1 cellular context compared by ENCODE assay signal in genomic region chr11:35663408-35663702, GRCh38.
TF ChIP-seq lines count a peak whose summit lies in the region.

No MANE protein-coding gene starts in this region.

TF ChIP-seq in K562, 482 proteins besides CTCF, POLR2A, EP300 and RAD21 (continued from another document and continues in another):
- TF ChIP-seq, protein P1, sequence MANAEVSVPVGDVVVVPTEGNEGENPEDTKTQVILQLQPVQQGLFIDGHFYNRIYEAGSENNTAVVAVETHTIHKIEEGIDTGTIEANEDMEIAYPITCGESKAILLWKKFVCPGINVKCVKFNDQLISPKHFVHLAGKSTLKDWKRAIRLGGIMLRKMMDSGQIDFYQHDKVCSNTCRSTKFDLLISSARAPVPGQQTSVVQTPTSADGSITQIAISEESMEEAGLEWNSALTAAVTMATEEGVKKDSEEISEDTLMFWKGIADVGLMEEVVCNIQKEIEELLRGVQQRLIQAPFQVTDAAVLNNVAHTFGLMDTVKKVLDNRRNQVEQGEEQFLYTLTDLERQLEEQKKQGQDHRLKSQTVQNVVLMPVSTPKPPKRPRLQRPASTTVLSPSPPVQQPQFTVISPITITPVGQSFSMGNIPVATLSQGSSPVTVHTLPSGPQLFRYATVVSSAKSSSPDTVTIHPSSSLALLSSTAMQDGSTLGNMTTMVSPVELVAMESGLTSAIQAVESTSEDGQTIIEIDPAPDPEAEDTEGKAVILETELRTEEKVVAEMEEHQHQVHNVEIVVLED (CRISPR knock-in tag; IDR thresholded peaks at IDR 0.05), result no peak
- TF ChIP-seq POLR2B (IDR thresholded peaks at IDR 0.05; ENCODE audit: low read depth, partially characterized antibody) (no peak), ILK (tag; IDR thresholded peaks at IDR 0.05; ENCODE audit: borderline replicate concordance, low read depth) (no peak), NCOA2 (IDR thresholded peaks at IDR 0.05; ENCODE audit: partially characterized antibody in 2 of 2) (no peak), CREB5 (CRISPR knock-in tag; IDR thresholded peaks at IDR 0.05) (no peak), RB1 (IDR thresholded peaks at IDR 0.05; ENCODE audit: low read depth) (no peak), ZNF699 (CRISPR knock-in tag; IDR thresholded peaks at IDR 0.05; ENCODE audit: insufficient replicate concordance) (no peak), SNAPC5 (CRISPR knock-in tag; IDR thresholded peaks at IDR 0.05) (no peak), CBX1 (IDR thresholded peaks at IDR 0.05; ENCODE audit: low read depth) (no peak), ZBTB1 (CRISPR knock-in tag; IDR thresholded peaks at IDR 0.05; ENCODE audit: borderline replicate concordance, low read depth) (no peak), ZFX (CRISPR knock-in tag; IDR thresholded peaks at IDR 0.05) (no peak), ZNF740 (CRISPR knock-in tag; IDR thresholded peaks at IDR 0.05) (no peak), ZNF740 (tag; IDR thresholded peaks at IDR 0.05) (no peak), ZNF511 (CRISPR knock-in tag; IDR thresholded peaks at IDR 0.05) (no peak), HDAC2 (IDR thresholded peaks at IDR 0.05) (peak; percentile 78; the same call in 1 of the 2 replicates), COPS2 (conservative IDR thresholded peaks at IDR 0.05) (no peak), SP2 (IDR thresholded peaks at IDR 0.05; ENCODE audit: extremely low read depth, low read depth, low read length, poor library complexity, severe bottlenecking) (no peak), SRSF3 (IDR thresholded peaks at IDR 0.05; ENCODE audit: insufficient read depth, low read length) (no peak), CTCFL (IDR thresholded peaks at IDR 0.05; ENCODE audit: borderline replicate concordance, insufficient read depth, low read depth, low read length, poor library complexity, severe bottlenecking) (no peak), ZNF146 (CRISPR knock-in tag; IDR thresholded peaks at IDR 0.05; ENCODE audit: unreplicated experiment) (no peak), CHAMP1 (IDR thresholded peaks at IDR 0.05) (no peak), TGIF2 (CRISPR knock-in tag; IDR thresholded peaks at IDR 0.05) (no peak), ZNF41 (CRISPR knock-in tag; conservative IDR thresholded peaks at IDR 0.05) (no peak), CTBP1 (IDR thresholded peaks at IDR 0.05; ENCODE audit: borderline replicate concordance) (no peak), ZNF431 (CRISPR knock-in tag; IDR thresholded peaks at IDR 0.05) (no peak), CHD2 (IDR thresholded peaks at IDR 0.05; ENCODE audit: low read depth, low read length) (no peak), KLF10 (CRISPR knock-in tag; IDR thresholded peaks at IDR 0.05) (no peak), TAF7 (tag; IDR thresholded peaks at IDR 0.05) (no peak; the same call in 1 of the 2 replicates), SMARCA4 (IDR thresholded peaks at IDR 0.05) (no peak; the same call in 1 of the 2 replicates), ZNF212 (CRISPR knock-in tag; IDR thresholded peaks at IDR 0.05) (no peak), TOE1 (IDR thresholded peaks at IDR 0.05; ENCODE audit: borderline replicate concordance) (no peak; the same call in 1 of the 2 replicates), TOE1 (CRISPR knock-in tag; IDR thresholded peaks at IDR 0.05; ENCODE audit: borderline replicate concordance, low read depth) (no peak), HDAC1 (IDR thresholded peaks at IDR 0.05) (peak in 1 of 2 experiments; percentile 36; a peak in 2 of 4 replicates), XRCC4 (IDR thresholded peaks at IDR 0.05; ENCODE audit: extremely low read depth, insufficient read depth, insufficient read length) (no peak), GABPB2 (CRISPR knock-in tag; conservative IDR thresholded peaks at IDR 0.05) (no peak), GTF2E2 (tag; IDR thresholded peaks at IDR 0.05) (no peak), KLF13 (tag; IDR thresholded peaks at IDR 0.05; ENCODE audit: borderline replicate concordance, low read depth) (no peak), PRMT5 (CRISPR knock-in tag; IDR thresholded peaks at IDR 0.05) (no peak), YBX1 (IDR thresholded peaks at IDR 0.05) (no peak), NELFE (IDR thresholded peaks at IDR 0.05; ENCODE audit: insufficient read depth, insufficient read length) (no peak)
- TF ChIP-seq, protein P2, sequence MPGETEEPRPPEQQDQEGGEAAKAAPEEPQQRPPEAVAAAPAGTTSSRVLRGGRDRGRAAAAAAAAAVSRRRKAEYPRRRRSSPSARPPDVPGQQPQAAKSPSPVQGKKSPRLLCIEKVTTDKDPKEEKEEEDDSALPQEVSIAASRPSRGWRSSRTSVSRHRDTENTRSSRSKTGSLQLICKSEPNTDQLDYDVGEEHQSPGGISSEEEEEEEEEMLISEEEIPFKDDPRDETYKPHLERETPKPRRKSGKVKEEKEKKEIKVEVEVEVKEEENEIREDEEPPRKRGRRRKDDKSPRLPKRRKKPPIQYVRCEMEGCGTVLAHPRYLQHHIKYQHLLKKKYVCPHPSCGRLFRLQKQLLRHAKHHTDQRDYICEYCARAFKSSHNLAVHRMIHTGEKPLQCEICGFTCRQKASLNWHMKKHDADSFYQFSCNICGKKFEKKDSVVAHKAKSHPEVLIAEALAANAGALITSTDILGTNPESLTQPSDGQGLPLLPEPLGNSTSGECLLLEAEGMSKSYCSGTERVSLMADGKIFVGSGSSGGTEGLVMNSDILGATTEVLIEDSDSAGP (CRISPR knock-in tag; IDR thresholded peaks at IDR 0.05), result no peak
- TF ChIP-seq, protein P3, sequence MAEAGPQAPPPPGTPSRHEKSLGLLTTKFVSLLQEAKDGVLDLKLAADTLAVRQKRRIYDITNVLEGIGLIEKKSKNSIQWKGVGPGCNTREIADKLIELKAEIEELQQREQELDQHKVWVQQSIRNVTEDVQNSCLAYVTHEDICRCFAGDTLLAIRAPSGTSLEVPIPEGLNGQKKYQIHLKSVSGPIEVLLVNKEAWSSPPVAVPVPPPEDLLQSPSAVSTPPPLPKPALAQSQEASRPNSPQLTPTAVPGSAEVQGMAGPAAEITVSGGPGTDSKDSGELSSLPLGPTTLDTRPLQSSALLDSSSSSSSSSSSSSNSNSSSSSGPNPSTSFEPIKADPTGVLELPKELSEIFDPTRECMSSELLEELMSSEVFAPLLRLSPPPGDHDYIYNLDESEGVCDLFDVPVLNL (CRISPR knock-in tag; IDR thresholded peaks at IDR 0.05; ENCODE audit: low read depth), result no peak
- TF ChIP-seq, protein P4, sequence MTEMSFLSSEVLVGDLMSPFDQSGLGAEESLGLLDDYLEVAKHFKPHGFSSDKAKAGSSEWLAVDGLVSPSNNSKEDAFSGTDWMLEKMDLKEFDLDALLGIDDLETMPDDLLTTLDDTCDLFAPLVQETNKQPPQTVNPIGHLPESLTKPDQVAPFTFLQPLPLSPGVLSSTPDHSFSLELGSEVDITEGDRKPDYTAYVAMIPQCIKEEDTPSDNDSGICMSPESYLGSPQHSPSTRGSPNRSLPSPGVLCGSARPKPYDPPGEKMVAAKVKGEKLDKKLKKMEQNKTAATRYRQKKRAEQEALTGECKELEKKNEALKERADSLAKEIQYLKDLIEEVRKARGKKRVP (CRISPR knock-in tag; IDR thresholded peaks at IDR 0.05), result no peak
- TF ChIP-seq, protein P5, sequence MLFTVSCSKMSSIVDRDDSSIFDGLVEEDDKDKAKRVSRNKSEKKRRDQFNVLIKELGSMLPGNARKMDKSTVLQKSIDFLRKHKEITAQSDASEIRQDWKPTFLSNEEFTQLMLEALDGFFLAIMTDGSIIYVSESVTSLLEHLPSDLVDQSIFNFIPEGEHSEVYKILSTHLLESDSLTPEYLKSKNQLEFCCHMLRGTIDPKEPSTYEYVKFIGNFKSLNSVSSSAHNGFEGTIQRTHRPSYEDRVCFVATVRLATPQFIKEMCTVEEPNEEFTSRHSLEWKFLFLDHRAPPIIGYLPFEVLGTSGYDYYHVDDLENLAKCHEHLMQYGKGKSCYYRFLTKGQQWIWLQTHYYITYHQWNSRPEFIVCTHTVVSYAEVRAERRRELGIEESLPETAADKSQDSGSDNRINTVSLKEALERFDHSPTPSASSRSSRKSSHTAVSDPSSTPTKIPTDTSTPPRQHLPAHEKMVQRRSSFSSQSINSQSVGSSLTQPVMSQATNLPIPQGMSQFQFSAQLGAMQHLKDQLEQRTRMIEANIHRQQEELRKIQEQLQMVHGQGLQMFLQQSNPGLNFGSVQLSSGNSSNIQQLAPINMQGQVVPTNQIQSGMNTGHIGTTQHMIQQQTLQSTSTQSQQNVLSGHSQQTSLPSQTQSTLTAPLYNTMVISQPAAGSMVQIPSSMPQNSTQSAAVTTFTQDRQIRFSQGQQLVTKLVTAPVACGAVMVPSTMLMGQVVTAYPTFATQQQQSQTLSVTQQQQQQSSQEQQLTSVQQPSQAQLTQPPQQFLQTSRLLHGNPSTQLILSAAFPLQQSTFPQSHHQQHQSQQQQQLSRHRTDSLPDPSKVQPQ (CRISPR knock-in tag; IDR thresholded peaks at IDR 0.05; ENCODE audit: borderline replicate concordance), result no peak
- TF ChIP-seq, protein P6, sequence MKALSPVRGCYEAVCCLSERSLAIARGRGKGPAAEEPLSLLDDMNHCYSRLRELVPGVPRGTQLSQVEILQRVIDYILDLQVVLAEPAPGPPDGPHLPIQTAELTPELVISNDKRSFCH (CRISPR knock-in tag; IDR thresholded peaks at IDR 0.05), result no peak
- TF ChIP-seq, protein P6 (tag; IDR thresholded peaks at IDR 0.05), result no peak
- TF ChIP-seq, protein P7, sequence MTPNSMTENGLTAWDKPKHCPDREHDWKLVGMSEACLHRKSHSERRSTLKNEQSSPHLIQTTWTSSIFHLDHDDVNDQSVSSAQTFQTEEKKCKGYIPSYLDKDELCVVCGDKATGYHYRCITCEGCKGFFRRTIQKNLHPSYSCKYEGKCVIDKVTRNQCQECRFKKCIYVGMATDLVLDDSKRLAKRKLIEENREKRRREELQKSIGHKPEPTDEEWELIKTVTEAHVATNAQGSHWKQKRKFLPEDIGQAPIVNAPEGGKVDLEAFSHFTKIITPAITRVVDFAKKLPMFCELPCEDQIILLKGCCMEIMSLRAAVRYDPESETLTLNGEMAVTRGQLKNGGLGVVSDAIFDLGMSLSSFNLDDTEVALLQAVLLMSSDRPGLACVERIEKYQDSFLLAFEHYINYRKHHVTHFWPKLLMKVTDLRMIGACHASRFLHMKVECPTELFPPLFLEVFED (CRISPR knock-in tag; conservative IDR thresholded peaks at IDR 0.05), result peak; percentile 77; the same call in 1 of the 2 replicates
